8 cellular contexts compared by ENCODE assay signal in the genomic region with DNA sequence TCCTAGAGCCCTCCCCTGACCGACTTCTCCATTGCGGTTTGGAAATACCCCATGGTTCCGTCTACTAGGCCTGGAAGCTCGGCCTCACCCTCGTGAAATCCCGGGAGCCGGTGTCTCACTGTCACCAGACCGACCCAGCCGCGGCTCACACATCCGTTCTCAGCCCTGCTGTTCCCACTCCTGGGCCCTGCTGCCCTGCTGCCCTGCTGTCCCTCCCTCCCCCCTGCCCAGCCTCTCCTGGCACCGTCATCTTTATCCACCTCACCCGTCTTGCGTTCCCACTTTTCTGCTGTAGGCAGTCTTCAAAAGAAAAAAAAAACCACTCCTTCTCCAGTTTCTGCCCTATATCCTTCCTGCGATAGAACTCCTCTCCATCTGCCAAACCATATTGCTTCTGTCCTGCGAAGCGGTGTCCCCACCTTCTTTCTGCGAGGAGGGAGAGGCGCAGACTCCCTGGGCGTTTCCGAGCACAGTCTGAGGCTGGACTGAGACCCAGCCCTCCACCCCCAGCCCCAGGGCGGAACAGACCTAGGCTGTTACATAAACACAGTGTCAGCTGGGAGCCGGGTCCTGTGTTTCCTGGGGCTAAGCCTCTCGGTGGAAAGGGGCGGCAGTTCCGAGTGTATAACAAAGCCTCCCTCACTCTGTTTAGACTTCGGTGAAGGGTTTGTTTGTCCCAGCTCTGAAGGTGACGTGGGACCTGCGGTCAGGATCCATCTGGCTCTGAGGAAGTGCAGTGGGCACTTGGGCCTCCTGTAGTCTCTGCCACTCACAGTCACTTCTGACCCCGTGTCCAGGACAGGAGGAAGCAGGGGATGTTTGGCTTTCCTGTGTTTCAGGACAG. TPM values are rescaled to one million over a fixed set of nuclear protein-coding genes. Genes with fewer than 3 reads are reported as not detected.
A peak's percentile ranks its signal among the peaks of the same experiment; 100 is the strongest.
DNase-seq lines count a peak whose midpoint lies in the region; ATAC-seq and TF ChIP-seq lines count a peak whose summit lies in the region.

No MANE protein-coding gene starts in this region.

- H3K27ac ChIP-seq in lower lobe of right lung (peak overlapping the region; percentile 88), suprapubic skin (peak overlapping the region; percentile 88)

- peak overlapping the region; percentile 93 for H3K4me3 ChIP-seq in lower lobe of right lung
- peak overlapping the region; percentile 62 for H3K4me3 ChIP-seq in suprapubic skin

- H3K4me1 ChIP-seq in lower lobe of right lung, result peaks cover 64% of the 10 kb centered on the region
- peaks cover 59% of the 10 kb centered on the region for H3K4me1 ChIP-seq in suprapubic skin

- 13% methylated on average over 27 of the region's 30 CpGs for WGBS in suprapubic skin

- DNase-seq in DMS 273 (lab: John Stamatoyannopoulos, UW; ENCODE audit: unreplicated experiment) (peak; percentile 97), NCI-H69 (lab: John Stamatoyannopoulos, UW) (peak; percentile 90), dermis microvascular lymphatic vessel endothelial cell (ENCODE audit: low read depth in 2 of 2) (peak; percentile 93 to 97), lower lobe of right lung (peak; percentile 87), suprapubic skin (ENCODE audit: low spot score in 2 of 2) (peak; percentile 92 to 93), NCI-H748 treated with DMSO at 0.1 percent for 48 hours (lab: John Stamatoyannopoulos, UW) (no peak), HPDE6-E6E7 (ENCODE audit: extremely low spot score) (no peak)

- no peak for TF ChIP-seq POLR2A in suprapubic skin (IDR thresholded peaks at IDR 0.05)

- no peak for TF ChIP-seq CTCF in lower lobe of right lung (IDR thresholded peaks at IDR 0.05)
- no peak for TF ChIP-seq CTCF in suprapubic skin (IDR thresholded peaks at IDR 0.05)

- H3K36me3 ChIP-seq in lower lobe of right lung (peaks cover 6% of the 10 kb centered on the region), suprapubic skin (no peaks in the 10 kb centered on the region)

- no peak for TF ChIP-seq EP300 in suprapubic skin (IDR thresholded peaks at IDR 0.05)

- H3K9me3 ChIP-seq in lower lobe of right lung, result no peaks in the 10 kb centered on the region
- no peaks in the 10 kb centered on the region for H3K9me3 ChIP-seq in suprapubic skin

- H3K27me3 ChIP-seq in lower lobe of right lung (ENCODE audit: low read depth) (no peaks in the 10 kb centered on the region), suprapubic skin (no peaks in the 10 kb centered on the region)

- intact Hi-C loops in lower lobe of right lung (cut with DNase I), result no loop called here

- ATAC-seq in lower lobe of right lung (peak; percentile 65 to 68), HG03039 (IDR thresholded peaks at IDR 0.05; ENCODE audit: unreplicated experiment) (no peak)

RNA-seq across cellular contexts. Expression of a gene that starts 2.8 kb away (rescaled TPM):
- total RNA-seq in dermis microvascular lymphatic vessel endothelial cell (43.8 and 69.4 TPM in 2 replicates), lower lobe of right lung (157 TPM), suprapubic skin (100 to 1,000 TPM; 126 to 162 (median 134) TPM)

RNA-seq across cellular contexts. Expression of a gene that starts 5.8 kb away (rescaled TPM):
- total RNA-seq in dermis microvascular lymphatic vessel endothelial cell, result 14.8 and 16.7 TPM in 2 replicates
- 37.4 TPM for total RNA-seq in lower lobe of right lung
- total RNA-seq in suprapubic skin, result 10 to 100 TPM; 32.5 to 50.3 (median 45.7) TPM

RNA-seq across cellular contexts. Expression of a gene that starts 8.5 kb away (rescaled TPM):
- total RNA-seq in dermis microvascular lymphatic vessel endothelial cell, result 43.9 and 49.3 TPM in 2 replicates
- 54.4 TPM for total RNA-seq in lower lobe of right lung
- 100 to 1,000 TPM in 2 of 4 donors, 10 to 100 TPM in 2; 76.8 to 102 (median 90.9) TPM for total RNA-seq in suprapubic skin

RNA-seq across cellular contexts. Expression of a gene that starts 29.7 kb away (rescaled TPM):
- total RNA-seq in dermis microvascular lymphatic vessel endothelial cell (41.3 and 68.3 TPM in 2 replicates), lower lobe of right lung (182 TPM), suprapubic skin (10 to 100 TPM; 31.9 to 78.7 (median 59.7) TPM)

RNA-seq across cellular contexts. Expression of a gene that starts 31.4 kb away (rescaled TPM):
- total RNA-seq in dermis microvascular lymphatic vessel endothelial cell (14.7 and 17.3 TPM in 2 replicates), lower lobe of right lung (13.7 TPM), suprapubic skin (10 to 100 TPM in 3 of 4 donors, 1 to 10 TPM in 1; 7.7 to 14.7 (median 13.4) TPM)

Comparison
In these comparisons a context has a peak if more than half of its experiments do, and no peak if none do; other contexts are left out.
1. DNase-seq: peak in DMS 273 (single experiment), NCI-H69 (single experiment), dermis microvascular lymphatic vessel endothelial cell (2 of 2), lower lobe of right lung (single experiment) and suprapubic skin (2 of 2); none in NCI-H748 treated with DMSO at 0.1 percent for 48 hours (single experiment) and HPDE6-E6E7 (single experiment).